ENCODE assay signal across 8 cellular contexts in genomic region chr17:46212634-46213435, GRCh38. TPM values are rescaled to one million over a fixed set of nuclear protein-coding genes. Genes with fewer than 3 reads are reported as not detected.
DNase-seq lines count a peak whose midpoint lies in the region; ATAC-seq and TF ChIP-seq lines count a peak whose summit lies in the region.

No MANE protein-coding gene starts in this region.

- peak; percentile 81 for TF ChIP-seq CTCF in Loucy (conservative IDR thresholded peaks at IDR 0.05; ENCODE audit: low read length)
- TF ChIP-seq CTCF in retinal pigment epithelial cell (conservative IDR thresholded peaks at IDR 0.05; ENCODE audit: low read depth, low read length), result peak; percentile 81

- DNase-seq in Daoy (ENCODE audit: low read depth) (peak; percentile 57), SHP77 treated with DMSO at 0.1 percent for 48 hours (lab: John Stamatoyannopoulos, UW) (peak; percentile 73), amniotic epithelial cell (ENCODE audit: low read depth) (peak; percentile 76), left cardiac atrium (peak; percentile 69), retinal pigment epithelial cell (ENCODE audit: low read depth) (no peak), mesenteric fat pad (ENCODE audit: low spot score) (no peak)

- H3K36me3 ChIP-seq in Loucy (ENCODE audit: insufficient read depth, low read length), result peaks cover 5% of the 10 kb centered on the region; the same call in 1 of the 2 replicates

- ATAC-seq in left cardiac atrium (peak; percentile 68 to 86), GM18868 (IDR thresholded peaks at IDR 0.05; ENCODE audit: unreplicated experiment) (no peak)

- no peaks in the 10 kb centered on the region for H3K27me3 ChIP-seq in Loucy (ENCODE audit: insufficient read depth, low read length, poor library complexity, severe bottlenecking)

- H3K4me3 ChIP-seq in Loucy (ENCODE audit: low read length, poor library complexity, severe bottlenecking) (no peak overlapping the region), retinal pigment epithelial cell (ENCODE audit: low read length) (no peak overlapping the region)

- no peak overlapping the region for H2AFZ ChIP-seq in Loucy (ENCODE audit: low read length)

- no peaks in the 10 kb centered on the region for H3F3A ChIP-seq in Loucy (ENCODE audit: low read depth)

- peaks cover 64% of the 10 kb centered on the region; the same call in 1 of the 2 replicates for H3K79me2 ChIP-seq in Loucy (ENCODE audit: insufficient read depth, low read length)

- no peaks in the 10 kb centered on the region for H3K4me1 ChIP-seq in Loucy (ENCODE audit: insufficient read depth, low read length, poor library complexity, severe bottlenecking)

- no peak overlapping the region for H3K4me2 ChIP-seq in Loucy (ENCODE audit: low read depth, low read length, poor library complexity, severe bottlenecking)

- H3K9me2 ChIP-seq in Loucy (replicated peaks; ENCODE audit: low read depth, low read length), result no peaks in the 10 kb centered on the region

- peaks cover 22% of the 10 kb centered on the region for H4K20me1 ChIP-seq in Loucy (ENCODE audit: insufficient read depth, low read length, poor library complexity, severe bottlenecking)

- H3K9ac ChIP-seq in Loucy (ENCODE audit: low read depth, low read length, poor library complexity, severe bottlenecking), result no peak overlapping the region

- H3K9me3 ChIP-seq in Loucy (ENCODE audit: insufficient read depth, low read depth, low read length), result no peaks in the 10 kb centered on the region

- intact Hi-C loops in left cardiac atrium (cut with DNase I), result loop anchor here (2.0 to 5.0 kb wide), 2 partner anchors 168 to 211 kb away; no protein-coding TSS in a partner anchor

RNA-seq across cellular contexts. Expression of gene KANSL1, which starts 19.6 kb away (rescaled TPM):
- 26.8 and 27.1 TPM in 2 replicates for total RNA-seq in Daoy (2014; rRNA removed; shearing (Covaris generic))
- total RNA-seq in left cardiac atrium (10 to 100 TPM; 29.4 to 40.7 TPM), mesenteric fat pad (67.8 TPM)

Comparison
In these comparisons a context has a peak if more than half of its experiments do, and no peak if none do; other contexts are left out.
1. DNase-seq: peak in Daoy (single experiment), SHP77 treated with DMSO at 0.1 percent for 48 hours (single experiment), amniotic epithelial cell (single experiment) and left cardiac atrium (single experiment); none in retinal pigment epithelial cell (single experiment) and mesenteric fat pad (single experiment).